Comparison of ENCODE assay signal across 1 cellular context in the genomic region with DNA sequence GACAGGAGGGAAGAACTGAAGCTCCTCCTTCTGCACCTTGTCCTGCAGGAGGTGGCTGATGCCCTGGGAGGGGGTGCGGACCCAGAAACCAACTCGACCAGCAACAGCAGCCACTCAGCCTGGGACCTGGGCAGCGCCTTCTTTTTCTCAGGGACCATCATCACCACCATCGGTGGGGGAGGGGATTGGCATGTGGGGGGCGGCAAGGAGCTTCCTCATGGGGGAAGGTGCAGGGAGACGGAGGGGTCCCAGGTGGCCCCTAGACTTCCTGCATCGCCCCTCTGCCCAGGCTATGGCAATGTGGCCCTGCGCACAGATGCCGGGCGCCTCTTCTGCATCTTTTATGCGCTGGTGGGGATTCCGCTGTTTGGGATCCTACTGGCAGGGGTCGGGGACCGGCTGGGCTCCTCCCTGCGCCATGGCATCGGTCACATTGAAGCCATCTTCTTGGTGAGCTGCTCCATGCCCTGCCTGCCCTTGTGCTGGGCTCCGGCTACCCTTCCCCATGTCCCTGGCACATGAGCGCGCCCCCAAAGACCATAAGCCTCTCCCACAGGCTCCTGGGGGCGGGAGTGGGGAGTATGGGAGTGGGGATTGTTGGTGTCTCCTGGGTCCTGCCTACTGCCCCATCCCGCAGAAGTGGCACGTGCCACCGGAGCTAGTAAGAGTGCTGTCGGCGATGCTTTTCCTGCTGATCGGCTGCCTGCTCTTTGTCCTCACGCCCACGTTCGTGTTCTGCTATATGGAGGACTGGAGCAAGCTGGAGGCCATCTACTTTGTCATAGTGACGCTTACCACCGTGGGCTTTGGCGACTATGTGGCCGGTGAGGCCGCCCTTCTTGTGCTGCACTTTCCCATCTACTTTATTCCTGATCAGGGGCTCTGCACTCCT.
A peak's percentile ranks its signal among the peaks of the same experiment; 100 is the strongest.
TF ChIP-seq lines count a peak whose summit lies in the region.

No MANE protein-coding gene starts in this region.

TF ChIP-seq in HepG2, 621 proteins besides CTCF, POLR2A, EP300 and RAD21:
- TF ChIP-seq SRSF9 (IDR thresholded peaks at IDR 0.05; ENCODE audit: borderline replicate concordance, insufficient read depth, low read depth, low read length, poor library complexity, severe bottlenecking) = no peak
- TF ChIP-seq BHLHE40 (IDR thresholded peaks at IDR 0.05; ENCODE audit: low read length) = peak; percentile 39; the same call in 1 of the 2 replicates
TF ChIP-seq in HepG2: peak in this region for 1.
